In genomic region chrX:13077168-13077567, GRCh38 we compare ENCODE assay signal across 8 cellular contexts. TPM values are rescaled to one million over a fixed set of nuclear protein-coding genes. Genes with fewer than 3 reads are reported as not detected.
DNase-seq lines count a peak whose midpoint lies in the region; ATAC-seq and TF ChIP-seq lines count a peak whose summit lies in the region.
"Had no signal": no experiment of that assay in that cellular context is flagged by ENCODE, and none has a peak within 500 bp of the region (broad histone marks: within the 10 kb centered on the region; RNA-seq: fewer than 3 reads in every experiment).

No MANE protein-coding gene starts in this region.

- no peaks in the 10 kb centered on the region for H3K9me3 ChIP-seq in SJSA1 (replicated peaks)

- H3K4me1 ChIP-seq in SJSA1 (replicated peaks), result peaks cover 19% of the 10 kb centered on the region

- H3K36me3 Mint-ChIP-seq in stimulated activated memory B cell treated with anti-CD40 and anti-IgM and Interleukin-4, amounts not matched to agents 10 μg/mL and 1 μg/mL and 100 μg/mL, for 72 hours, result no peaks in the 10 kb centered on the region

- ATAC-seq in stimulated activated memory B cell treated with anti-CD40 and anti-IgM and Interleukin-4, amounts not matched to agents 10 μg/mL and 1 μg/mL and 100 μg/mL, for 72 hours, result no peak
- ATAC-seq in GM18519 (IDR thresholded peaks at IDR 0.05; ENCODE audit: low FRiP score, unreplicated experiment), result no peak
- no peak for ATAC-seq in HG02588 (IDR thresholded peaks at IDR 0.05; ENCODE audit: unreplicated experiment)

- no peak for TF ChIP-seq CTCF in choroid plexus epithelial cell (conservative IDR thresholded peaks at IDR 0.05; ENCODE audit: low read depth, low read length)

- DNase-seq in HCEC 1CT, result peak; percentile 15
- peak; percentile 36 to 49 for DNase-seq in SJSA1 (ENCODE audit: low read depth in 1 of 2, low spot score in 2 of 2)
- peak; percentile 13 for DNase-seq in choroid plexus epithelial cell (ENCODE audit: low read depth)
- DNase-seq in NCI-H2171 treated with DMSO at 0.1 percent for 48 hours (lab: John Stamatoyannopoulos, UW), result no peak

- no peaks in the 10 kb centered on the region for H3K9me3 Mint-ChIP-seq in stimulated activated memory B cell treated with anti-CD40 and anti-IgM and Interleukin-4, amounts not matched to agents 10 μg/mL and 1 μg/mL and 100 μg/mL, for 72 hours

- H3K27me3 Mint-ChIP-seq in stimulated activated memory B cell treated with anti-CD40 and anti-IgM and Interleukin-4, amounts not matched to agents 10 μg/mL and 1 μg/mL and 100 μg/mL, for 72 hours, result no peaks in the 10 kb centered on the region

- no peak overlapping the region for H3K4me3 ChIP-seq in SJSA1
- H3K4me3 ChIP-seq in choroid plexus epithelial cell (ENCODE audit: low read depth, low read length), result no peak overlapping the region

- no peak overlapping the region for H3K27ac ChIP-seq in SJSA1

- no peaks in the 10 kb centered on the region for H3K36me3 ChIP-seq in SJSA1

- H3K4me3 Mint-ChIP-seq in stimulated activated memory B cell treated with anti-CD40 and anti-IgM and Interleukin-4, amounts not matched to agents 10 μg/mL and 1 μg/mL and 100 μg/mL, for 72 hours, result no peak overlapping the region

- peaks cover 57% of the 10 kb centered on the region for H3K4me1 Mint-ChIP-seq in stimulated activated memory B cell treated with anti-CD40 and anti-IgM and Interleukin-4, amounts not matched to agents 10 μg/mL and 1 μg/mL and 100 μg/mL, for 72 hours

- H3K27ac Mint-ChIP-seq in stimulated activated memory B cell treated with anti-CD40 and anti-IgM and Interleukin-4, amounts not matched to agents 10 μg/mL and 1 μg/mL and 100 μg/mL, for 72 hours, result peak overlapping the region; percentile 91

- no peaks in the 10 kb centered on the region for H3K27me3 ChIP-seq in SJSA1 (replicated peaks)

RNA-seq across cellular contexts. Expression of gene FAM9C, which starts 32.7 kb away (rescaled TPM):
- total RNA-seq in SJSA1 (2014; rRNA removed; shearing (Covaris generic)), result not detected in 2 replicates
- total RNA-seq: cardiac septum had no signal
